Comparison of ENCODE assay signal across 8 cellular contexts in the genomic region with DNA sequence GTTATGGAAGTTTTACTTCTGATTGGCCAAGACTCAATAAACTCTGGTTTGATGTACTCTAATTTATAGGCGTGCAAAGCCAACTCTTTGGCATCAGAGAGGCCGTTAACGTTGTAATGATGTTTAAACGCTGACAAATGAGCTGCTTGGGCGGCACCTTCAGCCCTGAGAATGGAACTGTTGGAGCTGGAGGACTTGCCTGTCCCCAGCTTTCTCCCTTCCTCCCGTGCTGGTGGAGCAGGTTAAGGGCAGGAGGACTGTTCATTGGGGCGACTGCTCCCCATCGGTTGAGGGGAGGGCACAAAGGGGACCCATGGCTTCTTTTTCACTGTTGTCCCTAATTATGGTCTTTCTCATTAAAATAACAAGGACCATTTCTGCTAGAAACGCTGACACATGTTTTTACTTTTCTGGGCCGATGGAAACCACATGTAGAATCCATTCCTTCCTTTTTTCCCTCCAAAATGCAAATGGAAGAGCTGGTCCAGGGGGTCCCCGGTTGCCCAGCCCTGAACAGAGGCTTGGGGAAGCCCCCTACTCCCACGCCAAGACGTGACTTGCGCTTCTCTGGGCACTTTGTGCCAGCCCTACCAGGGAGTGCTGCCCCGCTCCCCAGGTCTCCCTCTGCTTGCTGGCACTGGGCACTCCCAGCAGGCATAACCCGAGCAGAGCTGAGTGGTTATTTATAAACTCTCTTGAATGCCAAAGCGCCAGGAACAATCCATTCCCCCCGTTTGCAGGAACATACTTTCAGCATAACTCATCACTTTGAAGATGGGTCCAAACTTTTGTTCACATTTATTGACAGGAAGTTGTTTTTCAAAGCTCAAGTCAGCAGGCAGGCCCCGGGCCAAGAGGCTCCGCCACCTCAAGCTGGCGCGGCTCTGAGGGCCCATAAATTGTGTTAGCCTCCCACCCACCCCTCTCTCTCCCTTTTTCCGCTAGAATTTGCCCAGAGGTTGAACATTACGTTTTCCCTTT.
DNase-seq lines count a peak whose midpoint lies in the region; ATAC-seq and TF ChIP-seq lines count a peak whose summit lies in the region.

No MANE protein-coding gene starts in this region.

- no peaks in the 10 kb centered on the region for H3K27me3 ChIP-seq in SK-N-SH (ENCODE audit: insufficient read depth)
- H3K27me3 ChIP-seq in CD8-positive, alpha-beta T cell (ENCODE audit: insufficient read depth, low read length) = no peaks in the 10 kb centered on the region
- no peaks in the 10 kb centered on the region for H3K27me3 ChIP-seq in colonic mucosa
- peaks cover 0 to 9% (median 0%) of the 10 kb centered on the region in 45 donors for H3K27me3 ChIP-seq in dorsolateral prefrontal cortex

- H3K36me3 ChIP-seq in SK-N-SH (replicated peaks in 1 of 2; ENCODE audit: control insufficient read depth in 1 of 2, insufficient read depth in 2 of 2, low read length in 1 of 2) (no peaks in the 10 kb centered on the region), colonic mucosa (no peaks in the 10 kb centered on the region)
- H3K36me3 ChIP-seq in CD8-positive, alpha-beta T cell (ENCODE audit: insufficient read depth, low read length) = no peaks in the 10 kb centered on the region

- in situ Hi-C loops in Caki2 (cut with HindIII; ENCODE audit: low pct_unique_long_range_greater_than_20kb, low sequenced_read_pairs) = no loop called here

- no peak for ATAC-seq in CD8-positive, alpha-beta T cell
- ATAC-seq in HG02571 (IDR thresholded peaks at IDR 0.05; ENCODE audit: unreplicated experiment) = no peak

- H3K9me2 ChIP-seq in SK-N-SH = no peaks in the 10 kb centered on the region

- H3K9ac ChIP-seq in SK-N-SH (peak overlapping the region; percentile 56; the same call in 1 of the 2 replicates), colonic mucosa (ENCODE audit: low read depth in 2 of 2, low read length in 2 of 2) (no peak overlapping the region)

- H3K9me3 Mint-ChIP-seq in CD8-positive, alpha-beta T cell = no peaks in the 10 kb centered on the region

- no peaks in the 10 kb centered on the region for H3K79me2 ChIP-seq in SK-N-SH (ENCODE audit: insufficient read depth)

- POLR2A ChIA-PET in SK-N-SH (lab: Yijun Ruan, JAX) = no interaction called here
- POLR2A ChIA-PET in CD8-positive, alpha-beta T cell (lab: Charles Lee) = interaction anchor here (0.6 kb wide), 1 partner anchor 9 kb away, joined by 3 read pairs; no protein-coding TSS in a partner anchor

- TF ChIP-seq CTCF in SK-N-SH (IDR thresholded peaks at IDR 0.05) = no peak
- TF ChIP-seq CTCF in CD8-positive, alpha-beta T cell (IDR thresholded peaks at IDR 0.05) = no peak
- TF ChIP-seq CTCF in colonic mucosa (IDR thresholded peaks at IDR 0.05) = no peak
- no peak for TF ChIP-seq CTCF in dorsolateral prefrontal cortex (IDR thresholded peaks at IDR 0.05 in 54 of 56, conservative IDR thresholded peaks at IDR 0.05 in 2 of 56; ENCODE audit: low read depth in 1 of 56, partially characterized antibody in 56 of 56)

- CTCF ChIA-PET in SK-N-SH (lab: Yijun Ruan, JAX) = interaction anchor here (1.4 kb wide), 1 partner anchor 16 kb away, joined by 3 read pairs; no protein-coding TSS in a partner anchor
- CTCF ChIA-PET in CD8-positive, alpha-beta T cell (lab: Charles Lee) = interaction anchor here (1.4 kb wide), 1 partner anchor 226 kb away, joined by 3 read pairs; no protein-coding TSS in a partner anchor

- H3K27me3 Mint-ChIP-seq in CD8-positive, alpha-beta T cell (ENCODE audit: low read depth) = peaks cover 19% of the 10 kb centered on the region

- 41% methylated on average over 23 of the region's 24 CpGs for WGBS in SK-N-SH (ENCODE audit: low lambda C conversion rate)

- intact Hi-C loops in posterior vena cava (cut with DNase I) = loop anchor here in 1 of 2 donors (2.0 kb wide), 1 partner anchor 50 kb away; no protein-coding TSS in a partner anchor
- intact Hi-C loops in CD8-positive, alpha-beta T cell (cut with DNase I, micrococcal nuclease) = no loop called here
- intact Hi-C loops in colonic mucosa (cut with DNase I) = no loop called here
- intact Hi-C loops in dorsolateral prefrontal cortex (cut with DNase I) = no loop called here

- peak overlapping the region; percentile 85; the same call in 1 of the 2 replicates for H2AFZ ChIP-seq in SK-N-SH (ENCODE audit: low read depth)

- H4K20me1 ChIP-seq in SK-N-SH (ENCODE audit: insufficient read depth) = no peaks in the 10 kb centered on the region

- H3K4me2 ChIP-seq in SK-N-SH = peak overlapping the region; percentile 81

- H3K36me3 Mint-ChIP-seq in CD8-positive, alpha-beta T cell = no peaks in the 10 kb centered on the region

- H3K27ac ChIP-seq in SK-N-SH (ENCODE audit: low read depth in 2 of 2, low read length in 1 of 2) (peak overlapping the region; percentile 47 to 81; a peak in 3 of 4 replicates), colonic mucosa (no peak overlapping the region), dorsolateral prefrontal cortex (peak overlapping the region in 18 of 59 donors; percentile 7 to 81 (median 56))
- no peak overlapping the region for H3K27ac ChIP-seq in CD8-positive, alpha-beta T cell (ENCODE audit: low read depth, low read length)

- H3K27ac Mint-ChIP-seq in CD8-positive, alpha-beta T cell = no peak overlapping the region

- H3K9me3 ChIP-seq in SK-N-SH = no peaks in the 10 kb centered on the region
- H3K9me3 ChIP-seq in CD8-positive, alpha-beta T cell (ENCODE audit: low read length) = no peaks in the 10 kb centered on the region
- H3K9me3 ChIP-seq in colonic mucosa = no peaks in the 10 kb centered on the region

- H3K4me3 ChIP-seq in SK-N-SH (ENCODE audit: low read depth in 2 of 2, low read length in 1 of 2) = no peak overlapping the region
- H3K4me3 ChIP-seq in CD8-positive, alpha-beta T cell (ENCODE audit: low read depth, low read length) = no peak overlapping the region
- no peak overlapping the region for H3K4me3 ChIP-seq in colonic mucosa
- H3K4me3 ChIP-seq in dorsolateral prefrontal cortex = no peak overlapping the region

- H3K4me3 Mint-ChIP-seq in CD8-positive, alpha-beta T cell = no peak overlapping the region

- no peaks in the 10 kb centered on the region for H3F3A ChIP-seq in SK-N-SH (replicated peaks; ENCODE audit: insufficient read depth)

- TF ChIP-seq EP300 in SK-N-SH (IDR thresholded peaks at IDR 0.05; ENCODE audit: borderline replicate concordance in 1 of 2, low read depth in 1 of 2, low read length in 1 of 2) = peak; percentile 59 to 96; a peak in 3 of 4 replicates

- no peak; the same call in 1 of the 2 replicates for TF ChIP-seq RAD21 in SK-N-SH (IDR thresholded peaks at IDR 0.05; ENCODE audit: low read length)

- DNase-seq in Caki2 (ENCODE audit: low read depth) (peak; percentile 47), SK-N-SH (no peak), foreskin melanocyte (peak; percentile 91), posterior vena cava (ENCODE audit: low spot score) (peak; percentile 89), colonic mucosa (no peak), dorsolateral prefrontal cortex (no peak)
- DNase-seq in CD8-positive, alpha-beta T cell = no peak

- H3K4me1 Mint-ChIP-seq in CD8-positive, alpha-beta T cell (ENCODE audit: low read depth) = no peaks in the 10 kb centered on the region

- H3K4me1 ChIP-seq in SK-N-SH (ENCODE audit: control insufficient read depth in 1 of 2, insufficient read depth in 2 of 2, low read depth in 1 of 2, low read length in 1 of 2) (peaks cover 0 to 16% of the 10 kb centered on the region in 2 experiments; a peak in 2 of 4 replicates), colonic mucosa (no peaks in the 10 kb centered on the region)
- H3K4me1 ChIP-seq in CD8-positive, alpha-beta T cell (ENCODE audit: insufficient read depth, low read length) = no peaks in the 10 kb centered on the region

TF ChIP-seq in SK-N-SH, 30 proteins besides CTCF, POLR2A, EP300 and RAD21 (continues in another document):
- peak; percentile 99 for TF ChIP-seq NFIC (IDR thresholded peaks at IDR 0.05; ENCODE audit: borderline replicate concordance)
- TF ChIP-seq SMC3 (IDR thresholded peaks at IDR 0.05; ENCODE audit: low read depth, low read length) = no peak
- TF ChIP-seq GABPA (IDR thresholded peaks at IDR 0.05; ENCODE audit: low read depth) = peak; percentile 35; the same call in 1 of the 2 replicates
- peak; percentile 95 for TF ChIP-seq TEAD4 (IDR thresholded peaks at IDR 0.05; ENCODE audit: borderline replicate concordance, insufficient read depth)
- peak; percentile 98 for TF ChIP-seq MEF2A (IDR thresholded peaks at IDR 0.05; ENCODE audit: borderline replicate concordance, low read depth)
- TF ChIP-seq SIN3A (IDR thresholded peaks at IDR 0.05; ENCODE audit: borderline replicate concordance, low read depth, low read length) = no peak
- no peak for TF ChIP-seq CHD2 (IDR thresholded peaks at IDR 0.05; ENCODE audit: low read length, partially characterized antibody)
- no peak for TF ChIP-seq TAF1 (IDR thresholded peaks at IDR 0.05; ENCODE audit: borderline replicate concordance, low read depth, low read length)
- TF ChIP-seq POLR2AphosphoS5 (IDR thresholded peaks at IDR 0.05; ENCODE audit: low read depth, low read length) = peak; percentile 66; the same call in 1 of the 2 replicates
- TF ChIP-seq FOXJ3 (CRISPR knock-in tag; IDR thresholded peaks at IDR 0.05) = no peak
- TF ChIP-seq EZH2phosphoT487 (IDR thresholded peaks at IDR 0.05; ENCODE audit: borderline replicate concordance, low read depth) = no peak
- TF ChIP-seq, protein P1, sequence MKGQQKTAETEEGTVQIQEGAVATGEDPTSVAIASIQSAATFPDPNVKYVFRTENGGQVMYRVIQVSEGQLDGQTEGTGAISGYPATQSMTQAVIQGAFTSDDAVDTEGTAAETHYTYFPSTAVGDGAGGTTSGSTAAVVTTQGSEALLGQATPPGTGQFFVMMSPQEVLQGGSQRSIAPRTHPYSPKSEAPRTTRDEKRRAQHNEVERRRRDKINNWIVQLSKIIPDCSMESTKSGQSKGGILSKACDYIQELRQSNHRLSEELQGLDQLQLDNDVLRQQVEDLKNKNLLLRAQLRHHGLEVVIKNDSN (IDR thresholded peaks at IDR 0.05; ENCODE audit: borderline replicate concordance, low read depth) = no peak
- peak; percentile 94 for TF ChIP-seq TCF12 (IDR thresholded peaks at IDR 0.05)
- TF ChIP-seq FOXM1 (IDR thresholded peaks at IDR 0.05; ENCODE audit: low read depth) = peak; percentile 93
- no peak for TF ChIP-seq RCOR1 (IDR thresholded peaks at IDR 0.05; ENCODE audit: low read length)
- no peak for TF ChIP-seq RFX5 (IDR thresholded peaks at IDR 0.05; ENCODE audit: low read length)
- TF ChIP-seq JUND (IDR thresholded peaks at IDR 0.05) = peak; percentile 99

Comparison
In these comparisons a context has a peak if more than half of its experiments do, and no peak if none do; other contexts are left out.
1. DNase-seq: peak in Caki2 (single experiment), foreskin melanocyte (single experiment) and posterior vena cava (single experiment); none in SK-N-SH (single experiment), CD8-positive, alpha-beta T cell (0 of 7), colonic mucosa (single experiment) and dorsolateral prefrontal cortex (0 of 10).
2. H3K27ac ChIP-seq: peak in SK-N-SH (2 of 2); none in CD8-positive, alpha-beta T cell (single experiment) and colonic mucosa (single experiment).